21 cellular contexts compared by ENCODE assay signal in the genomic region with DNA sequence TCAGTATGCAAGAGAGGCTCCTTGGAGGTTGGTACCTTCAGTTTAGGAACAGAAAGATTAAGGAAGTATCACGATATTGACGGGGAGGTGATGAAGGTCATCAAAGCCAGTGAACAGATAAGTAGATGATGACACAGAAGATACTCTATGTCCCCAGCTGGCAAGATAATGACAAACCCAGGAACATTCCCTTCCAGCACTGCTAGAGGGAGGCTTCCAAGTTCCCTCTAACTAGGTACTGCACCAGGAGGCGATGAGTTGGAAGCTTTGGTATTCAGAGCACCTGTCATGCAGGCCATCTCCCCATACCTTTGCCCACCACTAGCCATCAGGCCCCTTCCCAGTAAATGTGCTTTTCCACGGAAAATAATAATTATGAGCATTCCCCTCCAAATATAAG. TPM values are rescaled to one million over a fixed set of nuclear protein-coding genes. Genes with fewer than 3 reads are reported as not detected.
DNase-seq lines count a peak whose midpoint lies in the region; ATAC-seq and TF ChIP-seq lines count a peak whose summit lies in the region.
"Had no signal": no experiment of that assay in that cellular context is flagged by ENCODE, and none has a peak within 500 bp of the region (broad histone marks: within the 10 kb centered on the region; RNA-seq: fewer than 3 reads in every experiment).

No MANE protein-coding gene starts in this region.

- CTCF ChIA-PET in activated CD8-positive, alpha-beta T cell treated with anti-CD3 and anti-CD28 coated beads for 36 hours (lab: Charles Lee), result interaction anchor here (1.0 to 2.0 kb wide), 4 partner anchors 10 to 304 kb away, joined by 3 to 5 read pairs (median 4); no protein-coding TSS in a partner anchor

- ATAC-seq in CD4-positive, CD25-positive, alpha-beta regulatory T cell (ENCODE audit: low read depth in 2 of 2), result no peak
- no peak for ATAC-seq in activated CD8-positive, alpha-beta T cell treated with anti-CD3 and anti-CD28 coated beads for 36 hours
- ATAC-seq in naive thymus-derived CD8-positive, alpha-beta T cell, result no peak
- ATAC-seq: foreskin keratinocyte, GM23338, left ventricle myocardium superior had no signal

- no peaks in the 10 kb centered on the region for H3K27me3 ChIP-seq in CD4-positive, CD25-positive, alpha-beta regulatory T cell (ENCODE audit: control insufficient read depth, insufficient read depth, low read length)
- H3K27me3 ChIP-seq: foreskin keratinocyte, tibial artery had no signal

- POLR2A ChIA-PET in activated CD8-positive, alpha-beta T cell treated with anti-CD3 and anti-CD28 coated beads for 36 hours (lab: Charles Lee), result interaction anchor here (1.0 to 6.1 kb wide), 5 partner anchors 10 to 43 kb away, joined by 4 to 25 read pairs (median 6); no protein-coding TSS in a partner anchor
- POLR2A ChIA-PET in naive thymus-derived CD8-positive, alpha-beta T cell (lab: Charles Lee), result interaction anchor here (0.5 to 1.0 kb wide), 2 partner anchors 13 to 46 kb away, joined by 3 to 4 read pairs; no protein-coding TSS in a partner anchor

- H3K27me3 Mint-ChIP-seq in T-helper 2 cell treated with Interferon-gamma antibody and Interleukin-4, amounts not matched to agents 5 μg/mL and 100 μg/mL, for 36 hours (ENCODE audit: low read depth), result no peaks in the 10 kb centered on the region
- H3K27me3 Mint-ChIP-seq in CD4-positive, CD25-positive, alpha-beta regulatory T cell, result no peaks in the 10 kb centered on the region
- H3K27me3 Mint-ChIP-seq in activated CD8-positive, alpha-beta T cell treated with anti-CD3 and anti-CD28 coated beads for 36 hours, result no peaks in the 10 kb centered on the region
- H3K27me3 Mint-ChIP-seq in naive thymus-derived CD8-positive, alpha-beta T cell, result no peaks in the 10 kb centered on the region

- H3K9me3 Mint-ChIP-seq in T-helper 2 cell treated with Interferon-gamma antibody and Interleukin-4, amounts not matched to agents 5 μg/mL and 100 μg/mL, for 36 hours, result no peaks in the 10 kb centered on the region
- H3K9me3 Mint-ChIP-seq in CD4-positive, CD25-positive, alpha-beta regulatory T cell, result no peaks in the 10 kb centered on the region
- H3K9me3 Mint-ChIP-seq in activated CD8-positive, alpha-beta T cell treated with anti-CD3 and anti-CD28 coated beads for 36 hours, result no peaks in the 10 kb centered on the region
- H3K9me3 Mint-ChIP-seq in naive thymus-derived CD8-positive, alpha-beta T cell, result no peaks in the 10 kb centered on the region
- H3K9me3 Mint-ChIP-seq: GM23338 had no signal

- H3K9me3 ChIP-seq in CD4-positive, CD25-positive, alpha-beta regulatory T cell (ENCODE audit: control insufficient read depth in 2 of 2, low read length in 2 of 2), result no peaks in the 10 kb centered on the region
- H3K9me3 ChIP-seq: tibial artery had no signal

- H3K4me1 ChIP-seq in CD4-positive, CD25-positive, alpha-beta regulatory T cell (ENCODE audit: control insufficient read depth, insufficient read depth, low read length, poor library complexity, severe bottlenecking), result peaks cover 34% of the 10 kb centered on the region

- no peak for TF ChIP-seq CTCF in activated CD8-positive, alpha-beta T cell treated with anti-CD3 and anti-CD28 coated beads for 36 hours (IDR thresholded peaks at IDR 0.05)

- peaks cover 24% of the 10 kb centered on the region for H3K36me3 Mint-ChIP-seq in T-helper 2 cell treated with Interferon-gamma antibody and Interleukin-4, amounts not matched to agents 5 μg/mL and 100 μg/mL, for 36 hours (ENCODE audit: low read depth)
- peaks cover 12% of the 10 kb centered on the region for H3K36me3 Mint-ChIP-seq in CD4-positive, CD25-positive, alpha-beta regulatory T cell
- H3K36me3 Mint-ChIP-seq in activated CD8-positive, alpha-beta T cell treated with anti-CD3 and anti-CD28 coated beads for 36 hours (ENCODE audit: low read depth), result peaks cover 31% of the 10 kb centered on the region
- H3K36me3 Mint-ChIP-seq in naive thymus-derived CD8-positive, alpha-beta T cell, result peaks cover 0 to 47% (median 0%) of the 10 kb centered on the region in 3 donors

- no peak overlapping the region for H3K27ac ChIP-seq in CD4-positive, CD25-positive, alpha-beta regulatory T cell (ENCODE audit: insufficient read depth, low read length, poor library complexity, severe bottlenecking)
- H3K27ac ChIP-seq: foreskin keratinocyte, tibial artery had no signal

- H3K27ac Mint-ChIP-seq in T-helper 2 cell treated with Interferon-gamma antibody and Interleukin-4, amounts not matched to agents 5 μg/mL and 100 μg/mL, for 36 hours, result peak overlapping the region; percentile 49
- peak overlapping the region; percentile 63 to 77 (median 71) for H3K27ac Mint-ChIP-seq in CD4-positive, CD25-positive, alpha-beta regulatory T cell
- peak overlapping the region; percentile 90 for H3K27ac Mint-ChIP-seq in activated CD8-positive, alpha-beta T cell treated with anti-CD3 and anti-CD28 coated beads for 36 hours
- peak overlapping the region in 7 of 10 donors; percentile 10 to 87 (median 84) for H3K27ac Mint-ChIP-seq in naive thymus-derived CD8-positive, alpha-beta T cell
- H3K27ac Mint-ChIP-seq: GM23338 had no signal

- no peak for DNase-seq in T-helper 2 cell treated with Interferon-gamma antibody and Interleukin-4, amounts not matched to agents 5 μg/mL and 100 μg/mL, for 36 hours (ENCODE audit: low spot score)
- DNase-seq in T-helper 2 cell, result no peak
- no peak for DNase-seq in CD4-positive, CD25-positive, alpha-beta regulatory T cell
- DNase-seq in activated CD8-positive, alpha-beta T cell treated with anti-CD3 and anti-CD28 coated beads for 36 hours, result no peak
- no peak for DNase-seq in naive thymus-derived CD8-positive, alpha-beta T cell
- no peak for DNase-seq in DMS53 (lab: John Stamatoyannopoulos, UW)
- no peak for DNase-seq in NCI-H1417 treated with DMSO at 0.1 percent for 48 hours (lab: John Stamatoyannopoulos, UW)
- DNase-seq in medulla oblongata (ENCODE audit: extremely low spot score), result no peak
- DNase-seq: 8988T; activated CD4-positive, CD25-positive, alpha-beta regulatory T cell treated with anti-CD3 and anti-CD28 coated beads, Interleukin-2, amount 50 U/mL, for 72 hours; activated naive CD4-positive, alpha-beta T cell treated with anti-CD3 and anti-CD28 coated beads, Interleukin-2, amount 50 U/mL, for 16 hours; foreskin keratinocyte; left ventricle myocardium superior; NCI-H1105; NCI-H2029 treated with DMSO at 0.1 percent for 48 hours; NCI-H226; NCI-H748 treated with DMSO at 0.1 percent for 48 hours; small intestine; stimulated activated naive CD4-positive, alpha-beta T cell treated with Interleukin-2 at 50 U/mL for 16 hours; tibial artery had no signal

- H3K36me3 ChIP-seq in CD4-positive, CD25-positive, alpha-beta regulatory T cell (ENCODE audit: control insufficient read depth, insufficient read depth, low read length), result peaks cover 39% of the 10 kb centered on the region

- no peak overlapping the region for H3K4me3 Mint-ChIP-seq in T-helper 2 cell treated with Interferon-gamma antibody and Interleukin-4, amounts not matched to agents 5 μg/mL and 100 μg/mL, for 36 hours
- H3K4me3 Mint-ChIP-seq in CD4-positive, CD25-positive, alpha-beta regulatory T cell, result no peak overlapping the region
- H3K4me3 Mint-ChIP-seq in activated CD8-positive, alpha-beta T cell treated with anti-CD3 and anti-CD28 coated beads for 36 hours, result no peak overlapping the region
- H3K4me3 Mint-ChIP-seq in naive thymus-derived CD8-positive, alpha-beta T cell, result no peak overlapping the region
- H3K4me3 Mint-ChIP-seq: GM23338 had no signal

- intact Hi-C loops in activated CD8-positive, alpha-beta T cell treated with anti-CD3 and anti-CD28 coated beads for 36 hours (cut with micrococcal nuclease), result no loop called here

- peaks cover 42% of the 10 kb centered on the region for H3K4me1 Mint-ChIP-seq in T-helper 2 cell treated with Interferon-gamma antibody and Interleukin-4, amounts not matched to agents 5 μg/mL and 100 μg/mL, for 36 hours (ENCODE audit: low read depth)
- peaks cover 32 to 52% (median 40%) of the 10 kb centered on the region in 4 donors for H3K4me1 Mint-ChIP-seq in CD4-positive, CD25-positive, alpha-beta regulatory T cell
- peaks cover 68% of the 10 kb centered on the region for H3K4me1 Mint-ChIP-seq in activated CD8-positive, alpha-beta T cell treated with anti-CD3 and anti-CD28 coated beads for 36 hours (ENCODE audit: low read depth)
- peaks cover 24 to 63% (median 50%) of the 10 kb centered on the region in 4 donors for H3K4me1 Mint-ChIP-seq in naive thymus-derived CD8-positive, alpha-beta T cell

- no peak overlapping the region for H3K4me3 ChIP-seq in CD4-positive, CD25-positive, alpha-beta regulatory T cell (ENCODE audit: low read depth, low read length)
- H3K4me3 ChIP-seq: GM23338, tibial artery had no signal

RNA-seq across cellular contexts. Expression of a gene that starts 40.8 kb away (rescaled TPM):
- 429 TPM for total RNA-seq in CD4-positive, CD25-positive, alpha-beta regulatory T cell
- polyA plus RNA-seq in CD4-positive, CD25-positive, alpha-beta regulatory T cell, result 10 to 100 TPM in 2 of 4 donors, 1 to 10 TPM in 2; 4.7 to 13.5 (median 8.6) TPM
- total RNA-seq in activated CD8-positive, alpha-beta T cell treated with anti-CD3 and anti-CD28 coated beads for 36 hours, result 10 to 100 TPM; 58.9 to 63.7 TPM
- total RNA-seq in naive thymus-derived CD8-positive, alpha-beta T cell, result 10 to 100 TPM; 40.7 to 46.0 TPM
- polyA plus RNA-seq in naive thymus-derived CD8-positive, alpha-beta T cell, result 1 to 10 TPM in 2 of 3 donors, under 1 TPM in 1; 0.89 to 2.8 (median 1.9) TPM

RNA-seq across cellular contexts. Expression of a gene that starts 43.8 kb away (rescaled TPM):
- total RNA-seq in CD4-positive, CD25-positive, alpha-beta regulatory T cell, result 71.8 TPM
- 100 to 1,000 TPM in 3 of 4 donors, 10 to 100 TPM in 1; 90.4 to 116 (median 106) TPM for polyA plus RNA-seq in CD4-positive, CD25-positive, alpha-beta regulatory T cell
- 10 to 100 TPM; 51.2 to 51.6 TPM for total RNA-seq in activated CD8-positive, alpha-beta T cell treated with anti-CD3 and anti-CD28 coated beads for 36 hours
- 10 to 100 TPM; 58.8 to 59.5 TPM for total RNA-seq in naive thymus-derived CD8-positive, alpha-beta T cell
- 100 to 1,000 TPM in 2 of 3 donors, 10 to 100 TPM in 1; 81.9 to 106 (median 106) TPM for polyA plus RNA-seq in naive thymus-derived CD8-positive, alpha-beta T cell
